9 cellular contexts compared by ENCODE assay signal in the genomic region with DNA sequence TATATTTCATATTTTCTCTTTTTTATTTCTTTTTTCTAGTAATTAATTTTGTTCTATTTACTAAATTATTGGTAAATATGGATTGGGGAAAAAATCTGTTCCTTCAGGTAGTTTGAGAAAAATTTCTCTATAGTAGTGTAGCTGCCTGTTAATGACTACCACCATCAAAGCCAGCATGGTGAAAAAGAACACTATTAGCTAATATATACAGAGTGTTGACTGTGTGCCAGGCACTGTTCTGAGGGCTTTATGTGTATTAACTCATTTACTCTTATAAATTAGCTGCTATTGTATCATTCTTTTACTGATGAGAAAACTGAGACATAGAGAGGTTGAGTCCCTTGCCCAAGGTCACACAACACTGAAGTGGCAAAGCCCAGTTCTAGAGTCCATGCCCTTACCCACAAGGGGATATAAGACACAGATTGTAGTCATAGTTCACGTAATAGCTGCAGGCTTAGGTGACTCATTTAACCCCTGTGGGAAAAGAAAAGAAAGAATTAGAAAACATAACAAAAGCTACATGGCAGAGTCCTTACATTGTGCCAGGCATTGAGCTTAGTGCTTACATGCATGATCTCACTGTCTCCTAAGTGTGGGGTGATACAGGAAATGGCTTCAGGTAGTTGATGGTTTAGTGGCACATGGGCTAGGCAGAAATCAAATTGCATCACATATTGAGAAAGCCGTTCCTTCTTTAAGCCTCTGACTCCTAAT. TPM values are rescaled to one million over a fixed set of nuclear protein-coding genes. Genes with fewer than 3 reads are reported as not detected.
A peak's percentile ranks its signal among the peaks of the same experiment; 100 is the strongest.
DNase-seq lines count a peak whose midpoint lies in the region; ATAC-seq and TF ChIP-seq lines count a peak whose summit lies in the region.
"Had no signal": no experiment of that assay in that cellular context is flagged by ENCODE, and none has a peak within 500 bp of the region (broad histone marks: within the 10 kb centered on the region; RNA-seq: fewer than 3 reads in every experiment).

No MANE protein-coding gene starts in this region.

- H3K9me3 ChIP-seq in MG63 (no peaks in the 10 kb centered on the region), A673 (ENCODE audit: low read depth, low read length, poor library complexity, severe bottlenecking) (no peaks in the 10 kb centered on the region)

- no peak overlapping the region for H3K27ac ChIP-seq in A673 (ENCODE audit: low read depth, low read length, poor library complexity, severe bottlenecking)

- no TSS peak for BruUV-seq in A673 (replicated peaks; lab: Mats Ljungman, UMichigan)

- no peaks in the 10 kb centered on the region for H3K27me3 Mint-ChIP-seq in effector memory CD8-positive, alpha-beta T cell

- in situ Hi-C loops in ACHN (cut with HindIII; ENCODE audit: low pct_ligation_motif_present, low pct_unique_long_range_greater_than_20kb, low sequenced_read_pairs) = no loop called here

- intact Hi-C loops in A673 (cut with micrococcal nuclease; ENCODE audit: unreplicated experiment) = no loop called here

- H3K4me3 Mint-ChIP-seq in effector memory CD8-positive, alpha-beta T cell = no peak overlapping the region

- ATAC-seq in GM19351 (IDR thresholded peaks at IDR 0.05; ENCODE audit: unreplicated experiment) = peak; percentile 62
- ATAC-seq in effector memory CD8-positive, alpha-beta T cell (replicated peaks) = peak; percentile 42

- H3K36me3 Mint-ChIP-seq in effector memory CD8-positive, alpha-beta T cell (ENCODE audit: insufficient read depth) = no peaks in the 10 kb centered on the region

- H3K36me3 ChIP-seq in MG63 = no peaks in the 10 kb centered on the region
- no peaks in the 10 kb centered on the region for H3K36me3 ChIP-seq in A673 (ENCODE audit: insufficient read depth, low read length, poor library complexity, severe bottlenecking)

- no peaks in the 10 kb centered on the region for H3K9me3 Mint-ChIP-seq in effector memory CD8-positive, alpha-beta T cell

- peaks cover 15 to 16% of the 10 kb centered on the region in 2 donors for H3K4me1 Mint-ChIP-seq in effector memory CD8-positive, alpha-beta T cell (ENCODE audit: low read depth in 2 of 2)

- H3K4me3 ChIP-seq in MG63 (no peak overlapping the region), A673 (ENCODE audit: low read depth, low read length, poor library complexity, severe bottlenecking) (no peak overlapping the region)

- DNase-seq in ACHN = peak; percentile 30
- peak; percentile 46 for DNase-seq in MG63
- no peak for DNase-seq in effector memory CD8-positive, alpha-beta T cell
- DNase-seq in NCI-H1436 (lab: John Stamatoyannopoulos, UW) = no peak
- no peak for DNase-seq in 8988T
- no peak for DNase-seq in activated CD4-positive, alpha-beta T cell treated with anti-CD3 and anti-CD28 coated beads, Interleukin-2, amount 50 U/mL, for 4 hours
- DNase-seq in A673 (ENCODE audit: low spot score) = no peak
- DNase-seq: KG1 had no signal

- POLR2A ChIA-PET in A673 (lab: Charles Lee; ENCODE audit: low non-redundant PET) = no interaction called here

- H3K27me3 ChIP-seq in MG63 (no peaks in the 10 kb centered on the region), A673 (replicated peaks; ENCODE audit: insufficient read depth, low read depth, low read length, poor library complexity) (no peaks in the 10 kb centered on the region)

- CTCF ChIA-PET in A673 (lab: Charles Lee) = interaction anchor here (0.6 kb wide), 1 partner anchor 16 kb away, joined by 3 read pairs; no protein-coding TSS in a partner anchor

- no peak for TF ChIP-seq CTCF in A673 (conservative IDR thresholded peaks at IDR 0.05; ENCODE audit: low read depth, low read length)

- no peaks in the 10 kb centered on the region for H3K4me1 ChIP-seq in A673 (ENCODE audit: insufficient read depth, low read length, poor library complexity, severe bottlenecking)

- peak overlapping the region in 1 of 2 donors; percentile 44 for H3K27ac Mint-ChIP-seq in effector memory CD8-positive, alpha-beta T cell

RNA-seq across cellular contexts. Expression of gene AKIRIN2, which starts 12.2 kb away (rescaled TPM):
- 11.4 and 19.5 TPM in 2 replicates for total RNA-seq in MG63 (2014; rRNA removed; shearing (Covaris generic); ENCODE audit: low replicate concordance)
- total RNA-seq in A673 (2021) = 66.7 and 68.9 TPM in 2 replicates

Comparison
In these comparisons a context has a peak if more than half of its experiments do, and no peak if none do; other contexts are left out.
1. DNase-seq: peak in ACHN (single experiment) and MG63 (single experiment); none in effector memory CD8-positive, alpha-beta T cell (0 of 3), NCI-H1436 (single experiment), 8988T (single experiment), activated CD4-positive, alpha-beta T cell treated with anti-CD3 and anti-CD28 coated beads, Interleukin-2, amount 50 U/mL, for 4 hours (0 of 2) and A673 (single experiment).